ENCODE assay signal across 1 cellular context in the genomic region with DNA sequence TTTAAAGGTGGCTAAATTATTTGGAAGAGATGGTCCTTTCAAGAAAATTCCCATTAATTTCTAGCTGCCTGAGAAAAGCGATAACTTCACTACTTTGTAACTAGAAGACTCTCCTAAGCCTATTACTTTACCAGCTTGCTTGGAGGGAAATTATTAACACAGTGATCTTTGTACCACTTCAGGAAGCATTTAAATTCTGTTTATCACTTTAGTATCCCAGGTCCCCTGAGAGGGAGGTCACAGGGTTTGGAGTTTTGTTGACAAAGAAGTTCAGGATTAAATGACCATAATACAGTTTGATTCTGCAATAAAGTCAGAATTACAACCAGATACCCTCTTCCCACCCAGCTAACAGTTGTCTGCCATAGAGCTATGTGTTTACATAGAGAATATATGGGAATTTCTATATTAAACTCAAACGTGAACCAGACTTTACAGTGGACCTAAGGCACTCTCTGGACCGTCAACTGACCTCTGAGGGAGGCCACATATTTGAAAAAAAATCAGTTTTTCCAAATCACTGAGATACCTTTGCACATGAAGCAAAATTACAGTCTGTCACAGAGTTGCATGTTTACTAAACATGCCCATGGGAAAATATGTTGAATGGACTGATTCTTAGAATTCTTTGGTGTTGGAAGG.
TF ChIP-seq lines count a peak whose summit lies in the region.

No MANE protein-coding gene starts in this region.

TF ChIP-seq in liver, 16 proteins besides CTCF, POLR2A, EP300 and RAD21 (continued from another document):
- TF ChIP-seq HNF4G (IDR thresholded peaks at IDR 0.05) (peak; percentile 46), TAF1 (conservative IDR thresholded peaks at IDR 0.05) (peak; percentile 60), ZBTB33 (IDR thresholded peaks at IDR 0.05) (peak; percentile 18), JUND (IDR thresholded peaks at IDR 0.05) (peak in 1 of 2 donors; percentile 32), NR2F2 (IDR thresholded peaks at IDR 0.05) (peak; percentile 20), FOXA1 (IDR thresholded peaks at IDR 0.05) (peak; percentile 32), SP1 (IDR thresholded peaks at IDR 0.05) (peak; percentile 67)
- TF ChIP-seq, protein P1, sequence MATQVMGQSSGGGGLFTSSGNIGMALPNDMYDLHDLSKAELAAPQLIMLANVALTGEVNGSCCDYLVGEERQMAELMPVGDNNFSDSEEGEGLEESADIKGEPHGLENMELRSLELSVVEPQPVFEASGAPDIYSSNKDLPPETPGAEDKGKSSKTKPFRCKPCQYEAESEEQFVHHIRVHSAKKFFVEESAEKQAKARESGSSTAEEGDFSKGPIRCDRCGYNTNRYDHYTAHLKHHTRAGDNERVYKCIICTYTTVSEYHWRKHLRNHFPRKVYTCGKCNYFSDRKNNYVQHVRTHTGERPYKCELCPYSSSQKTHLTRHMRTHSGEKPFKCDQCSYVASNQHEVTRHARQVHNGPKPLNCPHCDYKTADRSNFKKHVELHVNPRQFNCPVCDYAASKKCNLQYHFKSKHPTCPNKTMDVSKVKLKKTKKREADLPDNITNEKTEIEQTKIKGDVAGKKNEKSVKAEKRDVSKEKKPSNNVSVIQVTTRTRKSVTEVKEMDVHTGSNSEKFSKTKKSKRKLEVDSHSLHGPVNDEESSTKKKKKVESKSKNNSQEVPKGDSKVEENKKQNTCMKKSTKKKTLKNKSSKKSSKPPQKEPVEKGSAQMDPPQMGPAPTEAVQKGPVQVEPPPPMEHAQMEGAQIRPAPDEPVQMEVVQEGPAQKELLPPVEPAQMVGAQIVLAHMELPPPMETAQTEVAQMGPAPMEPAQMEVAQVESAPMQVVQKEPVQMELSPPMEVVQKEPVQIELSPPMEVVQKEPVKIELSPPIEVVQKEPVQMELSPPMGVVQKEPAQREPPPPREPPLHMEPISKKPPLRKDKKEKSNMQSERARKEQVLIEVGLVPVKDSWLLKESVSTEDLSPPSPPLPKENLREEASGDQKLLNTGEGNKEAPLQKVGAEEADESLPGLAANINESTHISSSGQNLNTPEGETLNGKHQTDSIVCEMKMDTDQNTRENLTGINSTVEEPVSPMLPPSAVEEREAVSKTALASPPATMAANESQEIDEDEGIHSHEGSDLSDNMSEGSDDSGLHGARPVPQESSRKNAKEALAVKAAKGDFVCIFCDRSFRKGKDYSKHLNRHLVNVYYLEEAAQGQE (IDR thresholded peaks at IDR 0.05) = peak; percentile 66
TF ChIP-seq in liver: peak in this region for 11.
